In genomic region chrX:80648023-80648422, GRCh38 we compare ENCODE assay signal across 9 cellular contexts.
DNase-seq lines count a peak whose midpoint lies in the region; ATAC-seq and TF ChIP-seq lines count a peak whose summit lies in the region.
"Had no signal": no experiment of that assay in that cellular context is flagged by ENCODE, and none has a peak within 500 bp of the region (broad histone marks: within the 10 kb centered on the region; RNA-seq: fewer than 3 reads in every experiment).

No MANE protein-coding gene starts in this region.

- whole genome bisulfite sequencing in liver = 24% methylated on average over 1 of the region's 1 CpG

- H3K4me1 ChIP-seq in KMS-11 (ENCODE audit: low read depth, poor library complexity, severe bottlenecking) (no peaks in the 10 kb centered on the region), liver (ENCODE audit: control insufficient read depth in 4 of 4, insufficient read depth in 4 of 4, low read length in 3 of 4) (no peaks in the 10 kb centered on the region)

- no peak overlapping the region for H3K27ac Mint-ChIP-seq in stimulated activated naive CD8-positive, alpha-beta T cell treated with anti-CD3 and anti-CD28 coated beads, Interleukin-15, amount 100 ng/mL, for 72 hours

- H2AFZ ChIP-seq in KMS-11 (ENCODE audit: low read depth) = no peak overlapping the region

- no peaks in the 10 kb centered on the region for H3K79me2 ChIP-seq in KMS-11 (ENCODE audit: insufficient read depth, low read depth)

- H3K4me1 Mint-ChIP-seq in stimulated activated naive CD8-positive, alpha-beta T cell treated with anti-CD3 and anti-CD28 coated beads, Interleukin-15, amount 100 ng/mL, for 72 hours = no peaks in the 10 kb centered on the region

- H3K27ac ChIP-seq in KMS-11 (no peak overlapping the region), liver (ENCODE audit: low read depth in 1 of 2, low read length in 2 of 2) (no peak overlapping the region)

- H3K9me3 Mint-ChIP-seq in stimulated activated naive CD8-positive, alpha-beta T cell treated with anti-CD3 and anti-CD28 coated beads, Interleukin-15, amount 100 ng/mL, for 72 hours = no peaks in the 10 kb centered on the region

- H3K4me3 ChIP-seq in KMS-11 (IDR thresholded peaks at IDR 0.05; ENCODE audit: insufficient read depth, low read depth, low read length) = no peak overlapping the region
- no peak overlapping the region for H3K4me3 ChIP-seq in astrocyte of the spinal cord (ENCODE audit: low read depth, low read length)
- H3K4me3 ChIP-seq in liver (ENCODE audit: low read depth in 1 of 3, low read length in 3 of 3) = no peak overlapping the region

- no peak for ATAC-seq in HG03521 (IDR thresholded peaks at IDR 0.05; ENCODE audit: unreplicated experiment)
- no peak for ATAC-seq in GM21515 (IDR thresholded peaks at IDR 0.05; ENCODE audit: unreplicated experiment)
- no peak for ATAC-seq in HG02759 (IDR thresholded peaks at IDR 0.05; ENCODE audit: unreplicated experiment)
- no peak for ATAC-seq in stimulated activated naive CD8-positive, alpha-beta T cell treated with anti-CD3 and anti-CD28 coated beads, Interleukin-15, amount 100 ng/mL, for 72 hours

- TF ChIP-seq RAD21 in liver (IDR thresholded peaks at IDR 0.05) = peak; percentile 13 to 49

- H3K36me3 ChIP-seq in KMS-11 (ENCODE audit: insufficient read depth) (no peaks in the 10 kb centered on the region), liver (ENCODE audit: control insufficient read depth in 4 of 4, insufficient read depth in 3 of 4, low read depth in 1 of 4, low read length in 3 of 4) (no peaks in the 10 kb centered on the region)

- DNase-seq in D341Med (ENCODE audit: low spot score) (peak; percentile 8), astrocyte of the spinal cord (ENCODE audit: low read depth, low spot score) (peak; percentile 0)
- DNase-seq in stimulated activated naive CD8-positive, alpha-beta T cell treated with anti-CD3 and anti-CD28 coated beads, Interleukin-15, amount 100 ng/mL, for 72 hours = no peak
- DNase-seq: activated naive CD4-positive, alpha-beta T cell had no signal

- H4K20me1 ChIP-seq in KMS-11 (ENCODE audit: insufficient read depth) = no peaks in the 10 kb centered on the region

- H3K27me3 ChIP-seq in KMS-11 (ENCODE audit: insufficient read depth, low read depth) (no peaks in the 10 kb centered on the region), liver (ENCODE audit: control insufficient read depth in 4 of 4, insufficient read depth in 4 of 4, low read length in 3 of 4) (no peaks in the 10 kb centered on the region)

- H3K4me2 ChIP-seq in KMS-11 = no peak overlapping the region

- in situ Hi-C loops in astrocyte of the spinal cord (cut with HindIII; ENCODE audit: low sequenced_read_pairs) = no loop called here

- H3K4me3 Mint-ChIP-seq in stimulated activated naive CD8-positive, alpha-beta T cell treated with anti-CD3 and anti-CD28 coated beads, Interleukin-15, amount 100 ng/mL, for 72 hours = no peak overlapping the region

- H3K9ac ChIP-seq in KMS-11 (no peak overlapping the region), liver (ENCODE audit: low read depth in 1 of 2, low read length in 2 of 2) (no peak overlapping the region)

- peak; percentile 43; the same call in 1 of the 2 replicates for TF ChIP-seq CTCF in KMS-11 (conservative IDR thresholded peaks at IDR 0.05; ENCODE audit: low read depth, low read length)
- TF ChIP-seq CTCF in astrocyte of the spinal cord (IDR thresholded peaks at IDR 0.05; ENCODE audit: low read depth, low read length) = peak; percentile 53
- peak; percentile 18 for TF ChIP-seq CTCF in liver (IDR thresholded peaks at IDR 0.05; ENCODE audit: low read depth, low read length, missing input control)

- H3K27me3 Mint-ChIP-seq in stimulated activated naive CD8-positive, alpha-beta T cell treated with anti-CD3 and anti-CD28 coated beads, Interleukin-15, amount 100 ng/mL, for 72 hours = peaks cover 10% of the 10 kb centered on the region

- no peaks in the 10 kb centered on the region for H3K9me3 ChIP-seq in liver (ENCODE audit: control insufficient read depth in 4 of 4, low read length in 3 of 4)

TF ChIP-seq in liver, 16 proteins besides CTCF, POLR2A, EP300 and RAD21:
- TF ChIP-seq REST (IDR thresholded peaks at IDR 0.05) = no peak
- TF ChIP-seq NR2F2 (IDR thresholded peaks at IDR 0.05) = no peak
- TF ChIP-seq FOXA2 (IDR thresholded peaks at IDR 0.05) = no peak
- TF ChIP-seq TAF1 (conservative IDR thresholded peaks at IDR 0.05) = no peak

Comparison
In these comparisons a context has a peak if more than half of its experiments do, and no peak if none do; other contexts are left out.
1. DNase-seq: peak in D341Med (single experiment) and astrocyte of the spinal cord (single experiment); none in stimulated activated naive CD8-positive, alpha-beta T cell treated with anti-CD3 and anti-CD28 coated beads, Interleukin-15, amount 100 ng/mL, for 72 hours (0 of 2).
2. Peak in every context shown above with its lines, with median percentiles within 50 percentile points of each other: CTCF ChIP-seq.